8 cellular contexts compared by ENCODE assay signal in genomic region chr1:25608488-25609178, GRCh38. TPM values are rescaled to one million over a fixed set of nuclear protein-coding genes. Genes with fewer than 3 reads are reported as not detected.
A peak's percentile ranks its signal among the peaks of the same experiment; 100 is the strongest.
DNase-seq lines count a peak whose midpoint lies in the region; ATAC-seq and TF ChIP-seq lines count a peak whose summit lies in the region.

No MANE protein-coding gene starts in this region.

- no peak overlapping the region for H3K4me3 ChIP-seq in fibroblast of the aortic adventitia (ENCODE audit: low read depth, low read length)

- no peak overlapping the region for H3K4me3 Mint-ChIP-seq in activated T-helper 17 cell treated with anti-CD3 and anti-CD28 coated beads, Interleukin-2, amount 50 U/mL, for 72 hours

- DNase-seq in ACHN (peak; percentile 66), LHCN-M2 (ENCODE audit: low read depth) (peak; percentile 53), SHP77 treated with DMSO at 0.1 percent for 48 hours (lab: John Stamatoyannopoulos, UW) (peak; percentile 86), fibroblast of the aortic adventitia (ENCODE audit: low read depth) (peak; percentile 74), non-pigmented ciliary epithelial cell (ENCODE audit: low read depth) (peak; percentile 19), superior temporal gyrus (ENCODE audit: extremely low spot score) (peak; percentile 93)

- ATAC-seq in GM18861 (IDR thresholded peaks at IDR 0.05; ENCODE audit: unreplicated experiment) = peak; percentile 59
- peak; percentile 99 for ATAC-seq in activated T-helper 17 cell treated with anti-CD3 and anti-CD28 coated beads, Interleukin-2, amount 50 U/mL, for 72 hours (replicated peaks)

- no peaks in the 10 kb centered on the region for H3K9me3 Mint-ChIP-seq in activated T-helper 17 cell treated with anti-CD3 and anti-CD28 coated beads, Interleukin-2, amount 50 U/mL, for 72 hours

- no peaks in the 10 kb centered on the region for H3K4me1 Mint-ChIP-seq in activated T-helper 17 cell treated with anti-CD3 and anti-CD28 coated beads, Interleukin-2, amount 50 U/mL, for 72 hours

- H3K27ac Mint-ChIP-seq in activated T-helper 17 cell treated with anti-CD3 and anti-CD28 coated beads, Interleukin-2, amount 50 U/mL, for 72 hours = no peak overlapping the region

- no peaks in the 10 kb centered on the region for H3K36me3 Mint-ChIP-seq in activated T-helper 17 cell treated with anti-CD3 and anti-CD28 coated beads, Interleukin-2, amount 50 U/mL, for 72 hours (ENCODE audit: low read depth)

- peak; percentile 69 for TF ChIP-seq CTCF in fibroblast of the aortic adventitia (IDR thresholded peaks at IDR 0.05; ENCODE audit: insufficient read depth, low read length)

- H3K27me3 Mint-ChIP-seq in activated T-helper 17 cell treated with anti-CD3 and anti-CD28 coated beads, Interleukin-2, amount 50 U/mL, for 72 hours = peaks cover 8% of the 10 kb centered on the region

- in situ Hi-C loops in ACHN (cut with HindIII; ENCODE audit: low pct_ligation_motif_present, low pct_unique_long_range_greater_than_20kb, low sequenced_read_pairs) = no loop called here

RNA-seq across cellular contexts. Expression of gene MAN1C1, which starts 8.0 kb away (rescaled TPM):
- total RNA-seq in LHCN-M2 (2014; rRNA removed) = 0.45 and 2.1 TPM in 2 replicates
- polyA plus RNA-seq in LHCN-M2 (2012) = 0.11 TPM
- 1 to 10 TPM; 6.2 to 7.7 TPM for total RNA-seq in activated T-helper 17 cell treated with anti-CD3 and anti-CD28 coated beads, Interleukin-2, amount 50 U/mL, for 72 hours
- total RNA-seq in fibroblast of the aortic adventitia (ENCODE audit: low replicate concordance) = 6.6 and 32.0 TPM in 2 replicates

Comparison
In these comparisons a context has a peak if more than half of its experiments do, and no peak if none do; other contexts are left out.
1. DNase-seq: peak in every context shown above with its lines; median percentile 93 in superior temporal gyrus; 86 in SHP77 treated with DMSO at 0.1 percent for 48 hours; 74 in fibroblast of the aortic adventitia; 66 in ACHN; 53 in LHCN-M2; 19 in non-pigmented ciliary epithelial cell.